In genomic region chr19:43178577-43178976, GRCh38 we compare ENCODE assay signal across 18 cellular contexts. TPM values are rescaled to one million over a fixed set of nuclear protein-coding genes. Genes with fewer than 3 reads are reported as not detected.
"Had no signal": no experiment of that assay in that cellular context is flagged by ENCODE, and none has a peak within 500 bp of the region (broad histone marks: within the 10 kb centered on the region; RNA-seq: fewer than 3 reads in every experiment).

No MANE protein-coding gene starts in this region.

RNA-seq across cellular contexts. Expression of gene PSG5, which starts 7.8 kb away (rescaled TPM):
- total RNA-seq: activated naive CD4-positive, alpha-beta T cell treated with anti-CD3 and anti-CD28 coated beads for 36 hours; activated naive CD4-positive, alpha-beta T cell treated with anti-CD3 and anti-CD28 coated beads, Interleukin-2, amount 50 U/mL, for 72 hours; activated naive CD8-positive, alpha-beta T cell treated with anti-CD3 and anti-CD28 coated beads for 36 hours; activated naive CD8-positive, alpha-beta T cell treated with anti-CD3 and anti-CD28 coated beads, Interleukin-2, amount 10 ng/mL, durations not matched to agents 7 days and 5 days; activated T-cell treated with anti-CD3 and anti-CD28 coated beads, Interleukin-2, amount 50 U/mL, for 4 hours; activated T-cell treated with anti-CD3 and anti-CD28 coated beads, Interleukin-2, amount 50 U/mL, for 72 hours; activated T-helper 1 cell treated with anti-CD3 and anti-CD28 coated beads, Interleukin-12 subunit alpha, Interleukin-12 subunit beta, Interleukin-2, Interleukin-4 antibody, amounts not matched to agents 30 ng/mL and 10 ng/mL and 1 ng/mL, durations not matched to agents 14 hours and 24 hours and 36 hours; activated T-helper 17 cell treated with anti-CD3 and anti-CD28 coated beads, Interleukin-2, amount 50 U/mL, for 72 hours; activated T-helper 2 cell treated with anti-CD3 and anti-CD28 coated beads, Interferon-gamma antibody, Interleukin-2, Interleukin-4, amounts not matched to agents 10 μg/mL and 5 μg/mL and 100 μg/mL, durations not matched to agents 14 hours and 24 hours and 36 hours; adrenal gland; aorta; ascending aorta; breast epithelium; bronchial epithelial cell; cardiac muscle cell; cardiac septum had no signal
- polyA plus RNA-seq: adipose tissue, adrenal gland, aorta, cardiac muscle cell had no signal

RNA-seq across cellular contexts. Expression of gene PSG4, which starts 26.9 kb away (rescaled TPM):
- total RNA-seq: activated naive CD4-positive, alpha-beta T cell treated with anti-CD3 and anti-CD28 coated beads for 36 hours; activated naive CD8-positive, alpha-beta T cell treated with anti-CD3 and anti-CD28 coated beads for 36 hours; activated naive CD8-positive, alpha-beta T cell treated with anti-CD3 and anti-CD28 coated beads, Interleukin-2, amount 10 ng/mL, durations not matched to agents 7 days and 5 days; activated T-cell treated with anti-CD3 and anti-CD28 coated beads, Interleukin-2, amount 50 U/mL, for 4 hours; activated T-cell treated with anti-CD3 and anti-CD28 coated beads, Interleukin-2, amount 50 U/mL, for 72 hours; activated T-helper 1 cell treated with anti-CD3 and anti-CD28 coated beads, Interleukin-12 subunit alpha, Interleukin-12 subunit beta, Interleukin-2, Interleukin-4 antibody, amounts not matched to agents 30 ng/mL and 10 ng/mL and 1 ng/mL, durations not matched to agents 14 hours and 24 hours and 36 hours; activated T-helper 2 cell treated with anti-CD3 and anti-CD28 coated beads, Interferon-gamma antibody, Interleukin-2, Interleukin-4, amounts not matched to agents 10 μg/mL and 5 μg/mL and 100 μg/mL, durations not matched to agents 14 hours and 24 hours and 36 hours; aorta; ascending aorta; cardiac muscle cell; cardiac septum; cerebellum had no signal
- polyA plus RNA-seq: aorta, cardiac muscle cell had no signal
